ENCODE assay signal across 1 cellular context in the genomic region with DNA sequence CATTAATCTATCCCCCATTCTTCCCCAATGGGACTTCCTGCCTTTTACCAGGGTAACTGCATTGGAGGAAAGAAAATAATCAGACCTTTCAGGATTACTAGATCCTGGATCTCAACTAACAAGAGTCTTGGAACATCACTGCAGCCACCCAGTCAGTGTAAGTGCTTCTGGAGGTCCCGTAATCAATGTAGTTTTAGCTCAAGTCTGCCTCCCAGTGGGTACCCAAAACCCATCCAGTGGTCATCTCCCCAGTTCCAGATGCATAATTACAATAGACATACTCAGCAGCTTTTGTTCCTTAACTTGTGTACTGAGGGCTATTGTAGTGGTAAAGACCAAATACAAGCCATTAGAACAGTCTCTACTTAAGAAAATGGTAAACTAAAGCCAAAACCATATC.
TF ChIP-seq lines count a peak whose summit lies in the region.

No MANE protein-coding gene starts in this region.

TF ChIP-seq in HCT116, 20 proteins besides CTCF, POLR2A, EP300 and RAD21 (continued from another document):
- no peak for TF ChIP-seq ELF1 (IDR thresholded peaks at IDR 0.05; ENCODE audit: borderline replicate concordance, low read depth)
- no peak for TF ChIP-seq SP1 (IDR thresholded peaks at IDR 0.05; ENCODE audit: low read depth)
- TF ChIP-seq, protein P1, sequence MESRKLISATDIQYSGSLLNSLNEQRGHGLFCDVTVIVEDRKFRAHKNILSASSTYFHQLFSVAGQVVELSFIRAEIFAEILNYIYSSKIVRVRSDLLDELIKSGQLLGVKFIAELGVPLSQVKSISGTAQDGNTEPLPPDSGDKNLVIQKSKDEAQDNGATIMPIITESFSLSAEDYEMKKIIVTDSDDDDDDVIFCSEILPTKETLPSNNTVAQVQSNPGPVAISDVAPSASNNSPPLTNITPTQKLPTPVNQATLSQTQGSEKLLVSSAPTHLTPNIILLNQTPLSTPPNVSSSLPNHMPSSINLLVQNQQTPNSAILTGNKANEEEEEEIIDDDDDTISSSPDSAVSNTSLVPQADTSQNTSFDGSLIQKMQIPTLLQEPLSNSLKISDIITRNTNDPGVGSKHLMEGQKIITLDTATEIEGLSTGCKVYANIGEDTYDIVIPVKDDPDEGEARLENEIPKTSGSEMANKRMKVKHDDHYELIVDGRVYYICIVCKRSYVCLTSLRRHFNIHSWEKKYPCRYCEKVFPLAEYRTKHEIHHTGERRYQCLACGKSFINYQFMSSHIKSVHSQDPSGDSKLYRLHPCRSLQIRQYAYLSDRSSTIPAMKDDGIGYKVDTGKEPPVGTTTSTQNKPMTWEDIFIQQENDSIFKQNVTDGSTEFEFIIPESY (IDR thresholded peaks at IDR 0.05; ENCODE audit: extremely low read depth, insufficient replicate concordance, low read length) = no peak
- TF ChIP-seq ZFX (IDR thresholded peaks at IDR 0.05) = no peak
- TF ChIP-seq EZH2phosphoT487 (IDR thresholded peaks at IDR 0.05; ENCODE audit: borderline replicate concordance) = no peak
- TF ChIP-seq EZH2 (IDR thresholded peaks at IDR 0.05) = no peak
